ENCODE assay signal across 8 cellular contexts in the genomic region with DNA sequence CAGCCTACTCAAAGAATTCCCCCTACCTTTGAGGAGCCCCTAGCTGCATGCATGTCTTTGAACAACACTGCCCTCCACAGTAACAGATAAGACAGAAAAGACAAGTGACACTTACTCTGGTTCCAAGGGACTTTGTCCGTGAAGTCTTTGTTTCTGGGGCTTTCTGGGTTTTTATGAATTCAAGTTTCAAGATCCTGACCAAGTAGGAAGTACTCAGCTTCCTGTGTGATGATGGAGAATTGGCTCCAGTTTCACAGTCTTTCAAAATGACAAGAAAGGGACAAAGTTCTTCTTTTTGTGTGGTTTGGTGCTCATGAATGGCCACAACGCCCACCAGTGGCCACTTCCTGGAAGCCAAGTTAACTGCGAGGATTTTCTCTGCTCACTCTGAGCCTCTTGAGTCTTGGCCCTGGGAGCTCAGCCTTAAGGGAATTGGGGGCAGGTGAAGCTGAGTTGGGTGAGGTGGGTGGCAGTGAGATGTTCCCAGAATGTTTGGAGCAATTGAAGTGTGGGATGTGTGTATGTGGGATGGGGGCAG. TPM values are rescaled to one million over a fixed set of nuclear protein-coding genes. Genes with fewer than 3 reads are reported as not detected.
DNase-seq lines count a peak whose midpoint lies in the region; ATAC-seq lines count a peak whose summit lies in the region.

Gene CCR1, minus strand, starts transcription at position 147 of the 538 bp plus-strand sequence. CDS start 4,000 bp downstream, outside the sequence.

- no peaks in the 10 kb centered on the region for H3K79me2 ChIP-seq in mesendoderm (ENCODE audit: control insufficient read depth, insufficient read depth, low read length)

- no peak within 1 kb of the TSS for H2BK5ac ChIP-seq in mesendoderm (ENCODE audit: low read length)

- no peak within 1 kb of the TSS for H4K8ac ChIP-seq in mesendoderm (ENCODE audit: low read depth, low read length)

- ATAC-seq in HG02970 (IDR thresholded peaks at IDR 0.05; ENCODE audit: low FRiP score, unreplicated experiment) = peak; percentile 60

- no peaks in the 10 kb centered on the region for H3K4me1 ChIP-seq in mesendoderm (ENCODE audit: control insufficient read depth, low read depth, low read length)

- H3K27ac ChIP-seq in cingulate gyrus (ENCODE audit: low read depth, low read length) (peak within 1 kb of the TSS; percentile 55), mesendoderm (ENCODE audit: low read depth, low read length) (no peak within 1 kb of the TSS), substantia nigra (ENCODE audit: low read depth, low read length, poor library complexity, severe bottlenecking) (peak within 1 kb of the TSS; percentile 31)

- H2BK15ac ChIP-seq in mesendoderm (replicated peaks; ENCODE audit: low read depth) = no peak within 1 kb of the TSS

- no peak within 1 kb of the TSS for H3K4me3 ChIP-seq in mesendoderm (ENCODE audit: low read length)

- H2BK120ac ChIP-seq in mesendoderm (ENCODE audit: low read depth, low read length) = no peak within 1 kb of the TSS

- no peaks in the 10 kb centered on the region for H3K79me1 ChIP-seq in mesendoderm (ENCODE audit: low read length)

- no peak within 1 kb of the TSS for H3K4ac ChIP-seq in mesendoderm (ENCODE audit: low read depth, low read length)

- H3K23ac ChIP-seq in mesendoderm (ENCODE audit: low read length) = no peak within 1 kb of the TSS

- no peak within 1 kb of the TSS for H4K5ac ChIP-seq in mesendoderm (ENCODE audit: low read length)

- H3K4me2 ChIP-seq in mesendoderm (ENCODE audit: low read length) = no peak within 1 kb of the TSS

- no peak within 1 kb of the TSS for H3K9ac ChIP-seq in mesendoderm (ENCODE audit: low read length)

- H3K36me3 ChIP-seq in mesendoderm (ENCODE audit: control insufficient read depth, insufficient read depth, low read length) = no peaks in the 10 kb centered on the region

- no peaks in the 10 kb centered on the region for H3K27me3 ChIP-seq in mesendoderm (ENCODE audit: insufficient read depth, low read length, poor library complexity)

- H3K56ac ChIP-seq in mesendoderm (ENCODE audit: low read length) = no peak within 1 kb of the TSS

- WGBS in mesendoderm (ENCODE audit: extremely low coverage, insufficient coverage, low lambda C conversion rate) = no CpG with 5 or more reads among the region's 3 CpGs

- no peak within 1 kb of the TSS for H3K18ac ChIP-seq in mesendoderm (ENCODE audit: low read length)

- DNase-seq in activated CD4-positive, alpha-beta T cell treated with anti-CD3 and anti-CD28 coated beads for 48 hours = peak; percentile 68
- no peak for DNase-seq in activated CD4-positive, alpha-beta T cell treated with anti-CD3 and anti-CD28 coated beads for 1 hour
- peak; percentile 71 for DNase-seq in SKM-1 (lab: John Stamatoyannopoulos, UW; ENCODE audit: unreplicated experiment)
- DNase-seq in mesendoderm = peak; percentile 80
- DNase-seq in substantia nigra (lab: John Stamatoyannopoulos, UW) = peak in 23 of 49 donors; percentile 7 to 45 (median 34)
- DNase-seq in NCI-H2227 (lab: John Stamatoyannopoulos, UW; ENCODE audit: unreplicated experiment) = no peak

- H2AK5ac ChIP-seq in mesendoderm (ENCODE audit: low read length) = no peak within 1 kb of the TSS

RNA-seq across cellular contexts. Expression of gene CCR1, which starts in this region (rescaled TPM):
- 0.15 TPM for polyA plus RNA-seq in mesendoderm (2013, experiment 1 of 2)
- polyA plus RNA-seq in mesendoderm (2013, experiment 2 of 2) = 0.15 TPM

Comparison
In these comparisons a context has a peak if more than half of its experiments do, and no peak if none do; other contexts are left out.
1. DNase-seq: peak in activated CD4-positive, alpha-beta T cell treated with anti-CD3 and anti-CD28 coated beads for 48 hours (single experiment), SKM-1 (single experiment) and mesendoderm (single experiment); none in activated CD4-positive, alpha-beta T cell treated with anti-CD3 and anti-CD28 coated beads for 1 hour (single experiment) and NCI-H2227 (single experiment).